In the genomic region with DNA sequence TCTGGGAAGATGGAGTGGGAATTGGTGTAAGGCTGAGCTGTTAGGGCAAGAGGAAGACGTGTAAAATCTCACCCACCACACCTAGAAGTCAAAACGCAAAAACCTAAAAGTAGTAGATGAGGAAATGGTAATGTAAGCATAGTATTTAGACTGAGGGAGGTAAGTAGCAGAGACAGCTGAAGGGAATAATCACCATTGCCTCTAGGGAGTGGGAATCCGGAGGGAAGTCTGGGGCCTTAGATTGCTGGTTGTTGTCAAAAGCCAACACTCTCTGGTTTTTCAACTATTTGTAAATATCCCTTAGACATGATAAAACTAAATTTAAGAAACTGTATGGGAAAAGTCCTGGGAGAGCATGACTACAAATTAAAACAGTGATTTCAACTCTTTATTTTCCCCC, we compare ENCODE assay signal across 2 cellular contexts.
TF ChIP-seq lines count a peak whose summit lies in the region.

No MANE protein-coding gene starts in this region.

TF ChIP-seq in A549, 52 proteins besides CTCF, POLR2A, EP300 and RAD21 (continued from another document):
- TF ChIP-seq, protein P1, sequence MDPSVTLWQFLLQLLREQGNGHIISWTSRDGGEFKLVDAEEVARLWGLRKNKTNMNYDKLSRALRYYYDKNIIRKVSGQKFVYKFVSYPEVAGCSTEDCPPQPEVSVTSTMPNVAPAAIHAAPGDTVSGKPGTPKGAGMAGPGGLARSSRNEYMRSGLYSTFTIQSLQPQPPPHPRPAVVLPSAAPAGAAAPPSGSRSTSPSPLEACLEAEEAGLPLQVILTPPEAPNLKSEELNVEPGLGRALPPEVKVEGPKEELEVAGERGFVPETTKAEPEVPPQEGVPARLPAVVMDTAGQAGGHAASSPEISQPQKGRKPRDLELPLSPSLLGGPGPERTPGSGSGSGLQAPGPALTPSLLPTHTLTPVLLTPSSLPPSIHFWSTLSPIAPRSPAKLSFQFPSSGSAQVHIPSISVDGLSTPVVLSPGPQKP (IDR thresholded peaks at IDR 0.05; ENCODE audit: low read depth, low read length) = no peak
- no peak for TF ChIP-seq KDM1A (IDR thresholded peaks at IDR 0.05; ENCODE audit: low read depth)
- no peak for TF ChIP-seq CBX8 (IDR thresholded peaks at IDR 0.05)
- TF ChIP-seq, protein P2, sequence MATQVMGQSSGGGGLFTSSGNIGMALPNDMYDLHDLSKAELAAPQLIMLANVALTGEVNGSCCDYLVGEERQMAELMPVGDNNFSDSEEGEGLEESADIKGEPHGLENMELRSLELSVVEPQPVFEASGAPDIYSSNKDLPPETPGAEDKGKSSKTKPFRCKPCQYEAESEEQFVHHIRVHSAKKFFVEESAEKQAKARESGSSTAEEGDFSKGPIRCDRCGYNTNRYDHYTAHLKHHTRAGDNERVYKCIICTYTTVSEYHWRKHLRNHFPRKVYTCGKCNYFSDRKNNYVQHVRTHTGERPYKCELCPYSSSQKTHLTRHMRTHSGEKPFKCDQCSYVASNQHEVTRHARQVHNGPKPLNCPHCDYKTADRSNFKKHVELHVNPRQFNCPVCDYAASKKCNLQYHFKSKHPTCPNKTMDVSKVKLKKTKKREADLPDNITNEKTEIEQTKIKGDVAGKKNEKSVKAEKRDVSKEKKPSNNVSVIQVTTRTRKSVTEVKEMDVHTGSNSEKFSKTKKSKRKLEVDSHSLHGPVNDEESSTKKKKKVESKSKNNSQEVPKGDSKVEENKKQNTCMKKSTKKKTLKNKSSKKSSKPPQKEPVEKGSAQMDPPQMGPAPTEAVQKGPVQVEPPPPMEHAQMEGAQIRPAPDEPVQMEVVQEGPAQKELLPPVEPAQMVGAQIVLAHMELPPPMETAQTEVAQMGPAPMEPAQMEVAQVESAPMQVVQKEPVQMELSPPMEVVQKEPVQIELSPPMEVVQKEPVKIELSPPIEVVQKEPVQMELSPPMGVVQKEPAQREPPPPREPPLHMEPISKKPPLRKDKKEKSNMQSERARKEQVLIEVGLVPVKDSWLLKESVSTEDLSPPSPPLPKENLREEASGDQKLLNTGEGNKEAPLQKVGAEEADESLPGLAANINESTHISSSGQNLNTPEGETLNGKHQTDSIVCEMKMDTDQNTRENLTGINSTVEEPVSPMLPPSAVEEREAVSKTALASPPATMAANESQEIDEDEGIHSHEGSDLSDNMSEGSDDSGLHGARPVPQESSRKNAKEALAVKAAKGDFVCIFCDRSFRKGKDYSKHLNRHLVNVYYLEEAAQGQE (IDR thresholded peaks at IDR 0.05) = no peak
- TF ChIP-seq, protein P3, sequence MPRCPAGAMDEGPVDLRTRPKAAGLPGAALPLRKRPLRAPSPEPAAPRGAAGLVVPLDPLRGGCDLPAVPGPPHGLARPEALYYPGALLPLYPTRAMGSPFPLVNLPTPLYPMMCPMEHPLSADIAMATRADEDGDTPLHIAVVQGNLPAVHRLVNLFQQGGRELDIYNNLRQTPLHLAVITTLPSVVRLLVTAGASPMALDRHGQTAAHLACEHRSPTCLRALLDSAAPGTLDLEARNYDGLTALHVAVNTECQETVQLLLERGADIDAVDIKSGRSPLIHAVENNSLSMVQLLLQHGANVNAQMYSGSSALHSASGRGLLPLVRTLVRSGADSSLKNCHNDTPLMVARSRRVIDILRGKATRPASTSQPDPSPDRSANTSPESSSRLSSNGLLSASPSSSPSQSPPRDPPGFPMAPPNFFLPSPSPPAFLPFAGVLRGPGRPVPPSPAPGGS (IDR thresholded peaks at IDR 0.05) = no peak
- TF ChIP-seq EHMT2 (IDR thresholded peaks at IDR 0.05; ENCODE audit: low read depth) = no peak
- no peak for TF ChIP-seq ZSCAN20 (CRISPR knock-in tag; IDR thresholded peaks at IDR 0.05)
- TF ChIP-seq PHF8 (IDR thresholded peaks at IDR 0.05; ENCODE audit: borderline replicate concordance, low read depth) = no peak
- no peak for TF ChIP-seq CBX2 (IDR thresholded peaks at IDR 0.05; ENCODE audit: borderline replicate concordance, low read depth)
- TF ChIP-seq, protein P4, sequence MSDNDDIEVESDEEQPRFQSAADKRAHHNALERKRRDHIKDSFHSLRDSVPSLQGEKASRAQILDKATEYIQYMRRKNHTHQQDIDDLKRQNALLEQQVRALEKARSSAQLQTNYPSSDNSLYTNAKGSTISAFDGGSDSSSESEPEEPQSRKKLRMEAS (IDR thresholded peaks at IDR 0.05) = no peak

TF ChIP-seq in SK-N-SH treated with all-trans-retinoic acid at 6 μM for 48 hours, 23 proteins besides CTCF, POLR2A, EP300 and RAD21 (continued from another document):
- TF ChIP-seq, protein P5, sequence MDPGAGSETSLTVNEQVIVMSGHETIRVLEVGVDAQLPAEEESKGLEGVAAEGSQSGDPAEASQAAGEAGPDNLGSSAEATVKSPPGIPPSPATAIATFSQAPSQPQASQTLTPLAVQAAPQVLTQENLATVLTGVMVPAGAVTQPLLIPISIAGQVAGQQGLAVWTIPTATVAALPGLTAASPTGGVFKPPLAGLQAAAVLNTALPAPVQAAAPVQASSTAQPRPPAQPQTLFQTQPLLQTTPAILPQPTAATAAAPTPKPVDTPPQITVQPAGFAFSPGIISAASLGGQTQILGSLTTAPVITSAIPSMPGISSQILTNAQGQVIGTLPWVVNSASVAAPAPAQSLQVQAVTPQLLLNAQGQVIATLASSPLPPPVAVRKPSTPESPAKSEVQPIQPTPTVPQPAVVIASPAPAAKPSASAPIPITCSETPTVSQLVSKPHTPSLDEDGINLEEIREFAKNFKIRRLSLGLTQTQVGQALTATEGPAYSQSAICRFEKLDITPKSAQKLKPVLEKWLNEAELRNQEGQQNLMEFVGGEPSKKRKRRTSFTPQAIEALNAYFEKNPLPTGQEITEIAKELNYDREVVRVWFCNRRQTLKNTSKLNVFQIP (CRISPR knock-in tag; IDR thresholded peaks at IDR 0.05; ENCODE audit: borderline replicate concordance, low read depth) = no peak
- TF ChIP-seq, protein P6, sequence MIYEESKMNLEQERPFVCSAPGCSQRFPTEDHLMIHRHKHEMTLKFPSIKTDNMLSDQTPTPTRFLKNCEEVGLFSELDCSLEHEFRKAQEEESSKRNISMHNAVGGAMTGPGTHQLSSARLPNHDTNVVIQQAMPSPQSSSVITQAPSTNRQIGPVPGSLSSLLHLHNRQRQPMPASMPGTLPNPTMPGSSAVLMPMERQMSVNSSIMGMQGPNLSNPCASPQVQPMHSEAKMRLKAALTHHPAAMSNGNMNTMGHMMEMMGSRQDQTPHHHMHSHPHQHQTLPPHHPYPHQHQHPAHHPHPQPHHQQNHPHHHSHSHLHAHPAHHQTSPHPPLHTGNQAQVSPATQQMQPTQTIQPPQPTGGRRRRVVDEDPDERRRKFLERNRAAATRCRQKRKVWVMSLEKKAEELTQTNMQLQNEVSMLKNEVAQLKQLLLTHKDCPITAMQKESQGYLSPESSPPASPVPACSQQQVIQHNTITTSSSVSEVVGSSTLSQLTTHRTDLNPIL (CRISPR knock-in tag; IDR thresholded peaks at IDR 0.05; ENCODE audit: low read depth) = no peak
